Comparison of ENCODE assay signal across 1 cellular context in genomic region chr19:44071824-44072542, GRCh38.
TF ChIP-seq lines count a peak whose summit lies in the region.

ZNF284 (plus strand) TSS chr19:44072159; CDS start chr19:44076390, 4,231 bp downstream.

TF ChIP-seq in GM12878, 131 proteins besides CTCF, POLR2A, EP300 and RAD21 (continued from another document and continues in another):
- TF ChIP-seq ZNF592 (IDR thresholded peaks at IDR 0.05) = no peak
- peak; percentile 78 for TF ChIP-seq POLR2AphosphoS2 (IDR thresholded peaks at IDR 0.05; ENCODE audit: low read depth, low read length)
- TF ChIP-seq TAF1 (IDR thresholded peaks at IDR 0.05; ENCODE audit: borderline replicate concordance, low read depth, low read length) = peak; percentile 27; the same call in 1 of the 2 replicates
- no peak for TF ChIP-seq ZNF687 (IDR thresholded peaks at IDR 0.05)
- no peak for TF ChIP-seq HDAC6 (IDR thresholded peaks at IDR 0.05; ENCODE audit: unreplicated experiment)
- no peak for TF ChIP-seq ZNF384 (IDR thresholded peaks at IDR 0.05; ENCODE audit: borderline replicate concordance, low read depth, low read length)
- TF ChIP-seq YBX1 (IDR thresholded peaks at IDR 0.05) = no peak
- no peak for TF ChIP-seq BMI1 (IDR thresholded peaks at IDR 0.05; ENCODE audit: borderline replicate concordance)
- no peak for TF ChIP-seq MEF2B (IDR thresholded peaks at IDR 0.05; ENCODE audit: partially characterized antibody, poor library complexity, severe bottlenecking)
- TF ChIP-seq MLLT1 (IDR thresholded peaks at IDR 0.05) = peak; percentile 90
- TF ChIP-seq PAX5 (IDR thresholded peaks at IDR 0.05; ENCODE audit: borderline replicate concordance, low read depth, low read length) = peak; percentile 47; the same call in 1 of the 2 replicates
- no peak for TF ChIP-seq PBX3 (IDR thresholded peaks at IDR 0.05; ENCODE audit: insufficient replicate concordance, low read depth, low read length)
- no peak for TF ChIP-seq NFYA (IDR thresholded peaks at IDR 0.05; ENCODE audit: borderline replicate concordance, low read depth, low read length)
- TF ChIP-seq NR2C1 (IDR thresholded peaks at IDR 0.05) = peak; percentile 65; the same call in 1 of the 2 replicates
- no peak for TF ChIP-seq JUNB (IDR thresholded peaks at IDR 0.05)
- TF ChIP-seq ZNF622 (IDR thresholded peaks at IDR 0.05) = no peak
- TF ChIP-seq SRF (IDR thresholded peaks at IDR 0.05; ENCODE audit: low read depth in 2 of 2, low read length in 2 of 2) = 0 out of 4 replicates have a peak, but pooled peaks of 1 of the 2 experiments have one; percentile 29
- TF ChIP-seq RFX5 (IDR thresholded peaks at IDR 0.05; ENCODE audit: low read depth, low read length) = no peak
- TF ChIP-seq TARDBP (IDR thresholded peaks at IDR 0.05; ENCODE audit: borderline replicate concordance) = peak; percentile 67; the same call in 1 of the 2 replicates
- TF ChIP-seq NRF1 (conservative IDR thresholded peaks at IDR 0.05; ENCODE audit: low read depth, low read length) = no peak
- no peak for TF ChIP-seq SREBF2 (IDR thresholded peaks at IDR 0.05; ENCODE audit: low read length)
- TF ChIP-seq IRF3 (IDR thresholded peaks at IDR 0.05) = no peak
- TF ChIP-seq BACH1 (IDR thresholded peaks at IDR 0.05; ENCODE audit: borderline replicate concordance) = no peak
- no peak for TF ChIP-seq SMAD5 (IDR thresholded peaks at IDR 0.05; ENCODE audit: low read depth)
- no peak for TF ChIP-seq ZBTB11 (CRISPR knock-in tag; IDR thresholded peaks at IDR 0.05)
- no peak for TF ChIP-seq E2F8 (IDR thresholded peaks at IDR 0.05; ENCODE audit: low read depth, partially characterized antibody)
- no peak for TF ChIP-seq NFIC (IDR thresholded peaks at IDR 0.05; ENCODE audit: low read depth, low read length)
- TF ChIP-seq CBX5 (IDR thresholded peaks at IDR 0.05; ENCODE audit: low read depth) = no peak
- TF ChIP-seq EGR1 (IDR thresholded peaks at IDR 0.05; ENCODE audit: borderline replicate concordance in 1 of 2, low read depth in 2 of 2, low read length in 2 of 2) = no peak
- no peak for TF ChIP-seq CUX1 (IDR thresholded peaks at IDR 0.05; ENCODE audit: insufficient replicate concordance, low read depth, low read length)
